ENCODE assay signal across 29 cellular contexts in the genomic region with DNA sequence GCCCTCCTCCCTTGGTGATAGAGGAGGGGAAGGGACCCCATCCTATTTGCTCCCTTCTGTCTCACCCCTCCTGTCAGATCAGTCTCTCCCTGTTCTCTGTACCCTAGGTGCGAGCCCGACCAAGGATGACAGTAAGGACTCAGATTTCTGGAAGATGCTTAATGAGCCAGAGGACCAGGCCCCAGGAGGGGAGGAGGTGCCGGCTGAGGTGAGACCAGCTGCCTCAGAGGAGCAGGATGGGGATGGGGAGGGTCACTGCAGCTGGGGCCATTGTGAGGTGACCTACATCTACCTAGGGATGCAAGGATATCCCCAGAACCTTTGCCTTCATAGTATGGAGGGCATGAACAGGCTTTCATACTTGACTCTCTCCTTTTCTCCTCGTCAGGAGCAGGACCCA. TPM values are rescaled to one million over a fixed set of nuclear protein-coding genes. Genes with fewer than 3 reads are reported as not detected.
"Had no signal": no experiment of that assay in that cellular context is flagged by ENCODE, and none has a peak within 500 bp of the region (broad histone marks: within the 10 kb centered on the region; RNA-seq: fewer than 3 reads in every experiment).

No MANE protein-coding gene starts in this region.

- H3K4me1 ChIP-seq: foreskin keratinocyte, gastroesophageal sphincter, heart left ventricle, testis, tibial artery, upper lobe of left lung had no signal

- H3K9me3 Mint-ChIP-seq: naive B cell; natural killer cell treated with Interleukin-12 subunit alpha and Interleukin-12 subunit beta and Interleukin-15 and Interleukin-18, amount 100 ng/mL, for 72 hours; neural crest cell; stimulated activated memory B cell treated with anti-CD40 and anti-IgM and Interleukin-4, amounts not matched to agents 10 μg/mL and 1 μg/mL and 100 μg/mL, for 72 hours had no signal

- ATAC-seq: esophagus mucosa; foreskin keratinocyte; gastroesophageal sphincter; heart left ventricle; left lobe of liver; mucosa of descending colon; natural killer cell treated with Interleukin-12 subunit alpha and Interleukin-12 subunit beta and Interleukin-15 and Interleukin-18, amount 100 ng/mL, for 72 hours; sciatic nerve; stimulated activated memory B cell treated with anti-CD40 and anti-IgM and Interleukin-4, amounts not matched to agents 10 μg/mL and 1 μg/mL and 100 μg/mL, for 72 hours; stimulated activated naive CD8-positive, alpha-beta T cell treated with anti-CD3 and anti-CD28 coated beads, Interleukin-15, Interleukin-2, amounts not matched to agents 100 U/mL and 50 U/mL, for 24 hours had no signal

- H3K9me3 ChIP-seq: gastroesophageal sphincter, mucosa of descending colon, ovary, testis, tibial artery, upper lobe of left lung had no signal

- H3K4me1 Mint-ChIP-seq: mesothelial cell of epicardium, neural crest cell had no signal

- H3K27me3 Mint-ChIP-seq: memory B cell; naive B cell; natural killer cell treated with Interleukin-12 subunit alpha and Interleukin-12 subunit beta and Interleukin-15 and Interleukin-18, amount 100 ng/mL, for 72 hours; stimulated activated memory B cell treated with anti-CD40 and anti-IgM and Interleukin-4, amounts not matched to agents 10 μg/mL and 1 μg/mL and 100 μg/mL, for 72 hours had no signal

- H2AFZ ChIP-seq: hepatocyte had no signal

- H3K36me3 ChIP-seq: ovary had no signal

- H3K4me3 ChIP-seq: dorsolateral prefrontal cortex, gastroesophageal sphincter, heart left ventricle, hepatocyte, lung, mucosa of descending colon, ovary, smooth muscle cell, testis, tibial artery, upper lobe of left lung had no signal

- H3K4me3 Mint-ChIP-seq: mesothelial cell of epicardium; natural killer cell treated with Interleukin-12 subunit alpha and Interleukin-12 subunit beta and Interleukin-15 and Interleukin-18, amount 100 ng/mL, for 72 hours; neural crest cell; stimulated activated memory B cell treated with anti-CD40 and anti-IgM and Interleukin-4, amounts not matched to agents 10 μg/mL and 1 μg/mL and 100 μg/mL, for 72 hours had no signal

- H3K27ac ChIP-seq: dorsolateral prefrontal cortex, epithelial cell of prostate, foreskin keratinocyte, gastroesophageal sphincter, heart left ventricle, hepatocyte, ovary, testis, tibial artery, upper lobe of left lung had no signal

- H3K79me2 ChIP-seq: hepatocyte had no signal

- H3K4me2 ChIP-seq: hepatocyte, smooth muscle cell had no signal

- H3K27ac Mint-ChIP-seq: mesothelial cell of epicardium; natural killer cell treated with Interleukin-12 subunit alpha and Interleukin-12 subunit beta and Interleukin-15 and Interleukin-18, amount 100 ng/mL, for 72 hours had no signal

- H3K27me3 ChIP-seq: dorsolateral prefrontal cortex, foreskin keratinocyte, gastroesophageal sphincter, heart left ventricle, hepatocyte, ovary, testis, tibial artery, upper lobe of left lung had no signal

- DNase-seq: dorsolateral prefrontal cortex; effector CD4-positive, alpha-beta T cell; foreskin keratinocyte; heart left ventricle; kidney; mucosa of descending colon; naive B cell; ovary; stimulated activated CD4-positive, alpha-beta T cell treated with anti-CD3 and anti-CD28 coated beads, Interleukin-12 subunit alpha, Interleukin-12 subunit beta, amount 100 ng/mL, for 4 hours; stimulated activated CD4-positive, alpha-beta T cell treated with anti-CD3 and anti-CD28 coated beads, Interleukin-1b, Interleukin-23, amount 100 ng/mL, for 48 hours; stimulated activated CD4-positive, alpha-beta T cell treated with anti-CD3 and anti-CD28 coated beads, Interleukin-4, amount 100 ng/mL, for 1 hour; stimulated activated naive CD8-positive, alpha-beta T cell treated with anti-CD3 and anti-CD28 coated beads, Interleukin-15, Interleukin-2, amounts not matched to agents 100 U/mL and 50 U/mL, for 24 hours; substantia nigra; testis; tibial artery; upper lobe of left lung had no signal

RNA-seq across cellular contexts. Expression of a gene that starts 22.2 kb away (rescaled TPM):
- total RNA-seq: smooth muscle cell had no signal
- polyA plus RNA-seq: smooth muscle cell had no signal
